In genomic region chr10:97494863-97495506, GRCh38 we compare ENCODE assay signal across 1 cellular context.
TF ChIP-seq lines count a peak whose summit lies in the region.

No MANE protein-coding gene starts in this region.

TF ChIP-seq in HCT116, 20 proteins besides CTCF, POLR2A, EP300 and RAD21 (continued from another document):
- TF ChIP-seq ZBTB33 (IDR thresholded peaks at IDR 0.05; ENCODE audit: extremely low read depth, insufficient replicate concordance, low read length) (no peak), POLR2AphosphoS5 (IDR thresholded peaks at IDR 0.05; ENCODE audit: low read depth, low read length) (no peak), SRF (IDR thresholded peaks at IDR 0.05; ENCODE audit: low read depth) (no peak), MAX (IDR thresholded peaks at IDR 0.05) (no peak), SP1 (IDR thresholded peaks at IDR 0.05; ENCODE audit: low read depth) (no peak), JUND (IDR thresholded peaks at IDR 0.05) (no peak), ZNF274 (IDR thresholded peaks at IDR 0.05; ENCODE audit: low read depth, low read length) (no peak), EGR1 (IDR thresholded peaks at IDR 0.05; ENCODE audit: low read depth) (no peak), CEBPB (IDR thresholded peaks at IDR 0.05; ENCODE audit: low read depth) (no peak)
